ENCODE assay signal across 22 cellular contexts in genomic region chr18:11494093-11494492, GRCh38.
DNase-seq lines count a peak whose midpoint lies in the region; TF ChIP-seq lines count a peak whose summit lies in the region.
"Had no signal": no experiment of that assay in that cellular context is flagged by ENCODE, and none has a peak within 500 bp of the region (broad histone marks: within the 10 kb centered on the region; RNA-seq: fewer than 3 reads in every experiment).

No MANE protein-coding gene starts in this region.

- peak; percentile 41 for DNase-seq in HFFc6
- DNase-seq in brain microvascular endothelial cell = peak; percentile 48
- DNase-seq in iris pigment epithelial cell (ENCODE audit: low read depth) = peak; percentile 64
- no peak for DNase-seq in head of caudate nucleus
- no peak for DNase-seq in GF-D8 (lab: John Stamatoyannopoulos, UW)
- DNase-seq in T-helper 1 cell = no peak
- no peak for DNase-seq in NOMO-1 treated with dmso at 0.1 percent for 144 hours (lab: John Stamatoyannopoulos, UW; ENCODE audit: unreplicated experiment)
- DNase-seq: activated CD4-positive, alpha-beta T cell treated with anti-CD3 and anti-CD28 coated beads for 1 hour; activated naive CD4-positive, alpha-beta T cell treated with anti-CD3 and anti-CD28 coated beads, Interleukin-2, amount 10 ng/mL, durations not matched to agents 7 days and 5 days; activated T-cell treated with anti-CD3 and anti-CD28 coated beads, Interleukin-2, amount 50 U/mL, for 72 hours; aorta; islet precursor cell; NCI-H1105 treated with DMSO at 0.1 percent for 48 hours; NCI-H524; nucleus accumbens; right cardiac atrium; stimulated activated CD4-positive, alpha-beta T cell treated with anti-CD3 and anti-CD28 coated beads, Interleukin-15, amount 100 ng/mL, for 24 hours had no signal

- H3K4me1 ChIP-seq in ACC112 (ENCODE audit: control insufficient read depth, insufficient read depth, low read length, unreplicated experiment) = peaks cover 42% of the 10 kb centered on the region

- intact Hi-C loops in head of caudate nucleus (cut with DNase I) = no loop called here

- peaks cover 39% of the 10 kb centered on the region for H3K4me1 Mint-ChIP-seq in HFFc6 (ENCODE audit: low read depth)
- H3K4me1 Mint-ChIP-seq: activated naive CD4-positive, alpha-beta T cell treated with anti-CD3 and anti-CD28 coated beads, Interleukin-2, amount 10 ng/mL, durations not matched to agents 7 days and 5 days; CD14-positive monocyte; GM23338 had no signal

- TF ChIP-seq CTCF in HFFc6 (IDR thresholded peaks at IDR 0.05) (no peak), brain microvascular endothelial cell (IDR thresholded peaks at IDR 0.05; ENCODE audit: low read depth, low read length, missing control alignments) (no peak)

- no peaks in the 10 kb centered on the region for H3K9me3 Mint-ChIP-seq in HFFc6
- H3K9me3 Mint-ChIP-seq: activated naive CD4-positive, alpha-beta T cell treated with anti-CD3 and anti-CD28 coated beads, Interleukin-2, amount 10 ng/mL, durations not matched to agents 7 days and 5 days; activated T-cell treated with anti-CD3 and anti-CD28 coated beads, Interleukin-2, amount 50 U/mL, for 72 hours; GM23338 had no signal

- H3K79me2 ChIP-seq in ACC112 (ENCODE audit: control insufficient read depth, insufficient read depth, low read length, unreplicated experiment) = no peaks in the 10 kb centered on the region
- H3K79me2 ChIP-seq: hepatocyte had no signal

- H3K27ac Mint-ChIP-seq in HFFc6 = no peak overlapping the region
- H3K27ac Mint-ChIP-seq: activated naive CD4-positive, alpha-beta T cell treated with anti-CD3 and anti-CD28 coated beads, Interleukin-2, amount 10 ng/mL, durations not matched to agents 7 days and 5 days; activated T-cell treated with anti-CD3 and anti-CD28 coated beads, Interleukin-2, amount 50 U/mL, for 72 hours; CD14-positive monocyte; GM23338 had no signal

- in situ Hi-C loops in brain microvascular endothelial cell (cut with HindIII; ENCODE audit: low pct_ligation_motif_present, low sequenced_read_pairs) = no loop called here

- H3K36me3 ChIP-seq in ACC112 (ENCODE audit: insufficient read depth, low read length) (no peaks in the 10 kb centered on the region), brain microvascular endothelial cell (replicated peaks) (no peaks in the 10 kb centered on the region)

- peaks cover 4% of the 10 kb centered on the region; the same call in 1 of the 2 replicates for H3K36me3 Mint-ChIP-seq in HFFc6 (ENCODE audit: low read depth)
- H3K36me3 Mint-ChIP-seq: activated naive CD4-positive, alpha-beta T cell treated with anti-CD3 and anti-CD28 coated beads, Interleukin-2, amount 10 ng/mL, durations not matched to agents 7 days and 5 days; CD14-positive monocyte had no signal

- H2AFZ ChIP-seq in ACC112 (ENCODE audit: low read length, unreplicated experiment) = no peak overlapping the region
- H2AFZ ChIP-seq: GM23338, hepatocyte had no signal

- H3K27ac ChIP-seq in ACC112 (ENCODE audit: low read depth, low read length) (peak overlapping the region; percentile 3; the same call in 1 of the 2 replicates), brain microvascular endothelial cell (peak overlapping the region; percentile 65)
- H3K27ac ChIP-seq: A549, hepatocyte had no signal

- H3K4me3 ChIP-seq in ACC112 (ENCODE audit: low read depth, low read length) (no peak overlapping the region), brain microvascular endothelial cell (ENCODE audit: low read depth, low read length) (no peak overlapping the region)
- H3K4me3 ChIP-seq: A549, GM23338, hepatocyte had no signal

- H3K27me3 ChIP-seq in ACC112 (ENCODE audit: insufficient read depth, low read length) (no peaks in the 10 kb centered on the region), brain microvascular endothelial cell (replicated peaks) (no peaks in the 10 kb centered on the region)
- H3K27me3 ChIP-seq: hepatocyte had no signal

- H3K4me3 Mint-ChIP-seq in HFFc6 = no peak overlapping the region
- H3K4me3 Mint-ChIP-seq: activated naive CD4-positive, alpha-beta T cell treated with anti-CD3 and anti-CD28 coated beads, Interleukin-2, amount 10 ng/mL, durations not matched to agents 7 days and 5 days; activated T-cell treated with anti-CD3 and anti-CD28 coated beads, Interleukin-2, amount 50 U/mL, for 72 hours; CD14-positive monocyte; GM23338 had no signal

- H3K27me3 Mint-ChIP-seq in HFFc6 (ENCODE audit: insufficient read depth) = peaks cover 5% of the 10 kb centered on the region
- H3K27me3 Mint-ChIP-seq: activated naive CD4-positive, alpha-beta T cell treated with anti-CD3 and anti-CD28 coated beads, Interleukin-2, amount 10 ng/mL, durations not matched to agents 7 days and 5 days had no signal

Comparison
In these comparisons a context has a peak if more than half of its experiments do, and no peak if none do; other contexts are left out.
1. DNase-seq: peak in HFFc6 (single experiment), brain microvascular endothelial cell (single experiment) and iris pigment epithelial cell (single experiment); none in head of caudate nucleus (0 of 42), GF-D8 (single experiment), T-helper 1 cell (0 of 5) and NOMO-1 treated with dmso at 0.1 percent for 144 hours (single experiment).